8 cellular contexts compared by ENCODE assay signal in the genomic region with DNA sequence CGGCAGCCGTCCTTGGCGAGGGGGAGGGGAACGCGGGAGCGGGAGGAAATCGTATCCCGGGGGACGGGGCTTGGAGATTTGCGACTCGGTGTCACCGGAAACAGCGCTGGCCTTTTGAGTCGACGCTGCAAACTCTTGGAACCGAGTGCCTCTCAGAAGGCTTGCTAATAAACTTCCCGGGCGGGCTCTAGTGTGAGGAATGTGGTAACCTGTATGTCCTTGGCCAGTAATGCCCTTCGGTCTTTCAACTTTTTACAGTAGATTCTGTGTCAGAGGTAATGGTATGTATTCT.
DNase-seq lines count a peak whose midpoint lies in the region; ATAC-seq and TF ChIP-seq lines count a peak whose summit lies in the region.

No MANE protein-coding gene starts in this region.

- ATAC-seq in foreskin keratinocyte (peak; percentile 7), GM18868 (IDR thresholded peaks at IDR 0.05; ENCODE audit: unreplicated experiment) (no peak), HG02938 (IDR thresholded peaks at IDR 0.05; ENCODE audit: unreplicated experiment) (no peak)

- H3K9ac ChIP-seq in skeletal muscle tissue (ENCODE audit: low read depth in 1 of 3, low read length in 3 of 3), result peak overlapping the region; percentile 81 to 89 (median 88)

- H3K27ac ChIP-seq in foreskin keratinocyte (peak overlapping the region; percentile 53), skeletal muscle tissue (ENCODE audit: low read depth, low read length) (peak overlapping the region; percentile 97)

- H3K9me3 Mint-ChIP-seq in activated CD4-positive, alpha-beta T cell treated with anti-CD3 and anti-CD28 coated beads, Interleukin-2, amount 10 ng/mL, durations not matched to agents 7 days and 5 days, result no peaks in the 10 kb centered on the region

- H3K36me3 Mint-ChIP-seq in activated CD4-positive, alpha-beta T cell treated with anti-CD3 and anti-CD28 coated beads, Interleukin-2, amount 10 ng/mL, durations not matched to agents 7 days and 5 days (ENCODE audit: low read depth), result peaks cover 18% of the 10 kb centered on the region

- POLR2A ChIA-PET in activated CD4-positive, alpha-beta T cell treated with anti-CD3 and anti-CD28 coated beads, Interleukin-2, amount 10 ng/mL, durations not matched to agents 7 days and 5 days (lab: Charles Lee), result no interaction called here

- H3K4me1 Mint-ChIP-seq in activated CD4-positive, alpha-beta T cell treated with anti-CD3 and anti-CD28 coated beads, Interleukin-2, amount 10 ng/mL, durations not matched to agents 7 days and 5 days, result peaks cover 57% of the 10 kb centered on the region

- H3K9me3 ChIP-seq in skeletal muscle tissue (ENCODE audit: control insufficient read depth in 3 of 3, low read length in 3 of 3), result no peaks in the 10 kb centered on the region

- no peak for DNase-seq in activated CD4-positive, alpha-beta T cell treated with anti-CD3 and anti-CD28 coated beads, Interleukin-2, amount 10 ng/mL, durations not matched to agents 7 days and 5 days
- DNase-seq in activated CD4-positive, alpha-beta T cell treated with anti-CD3 and anti-CD28 coated beads for 1 hour, result no peak
- DNase-seq in SW 1271 (lab: John Stamatoyannopoulos, UW) (peak; percentile 90 to 97), foreskin keratinocyte (peak; percentile 54 to 73), NCI-H774 (lab: John Stamatoyannopoulos, UW) (no peak)

- H3K4me3 ChIP-seq in skeletal muscle tissue (ENCODE audit: low read length in 3 of 3), result peak overlapping the region; percentile 75 to 87 (median 82)

- H3K4me1 ChIP-seq in foreskin keratinocyte (peaks cover 10% of the 10 kb centered on the region), skeletal muscle tissue (ENCODE audit: control insufficient read depth in 3 of 3, insufficient read depth in 3 of 3, low read length in 3 of 3) (peaks cover 30 to 31% (median 30%) of the 10 kb centered on the region in 3 donors)

- H3K27me3 ChIP-seq in foreskin keratinocyte (no peaks in the 10 kb centered on the region), skeletal muscle tissue (ENCODE audit: control insufficient read depth in 3 of 3, insufficient read depth in 3 of 3, low read length in 3 of 3) (no peaks in the 10 kb centered on the region)

- H3K27me3 Mint-ChIP-seq in activated CD4-positive, alpha-beta T cell treated with anti-CD3 and anti-CD28 coated beads, Interleukin-2, amount 10 ng/mL, durations not matched to agents 7 days and 5 days, result no peaks in the 10 kb centered on the region

- peak; percentile 14 for TF ChIP-seq CTCF in foreskin keratinocyte (conservative IDR thresholded peaks at IDR 0.05)

- H3K27ac Mint-ChIP-seq in activated CD4-positive, alpha-beta T cell treated with anti-CD3 and anti-CD28 coated beads, Interleukin-2, amount 10 ng/mL, durations not matched to agents 7 days and 5 days, result peak overlapping the region; percentile 95

- CTCF ChIA-PET in activated CD4-positive, alpha-beta T cell treated with anti-CD3 and anti-CD28 coated beads, Interleukin-2, amount 10 ng/mL, durations not matched to agents 7 days and 5 days (lab: Charles Lee), result no interaction called here

- no peaks in the 10 kb centered on the region for H3K36me3 ChIP-seq in skeletal muscle tissue (ENCODE audit: control insufficient read depth in 3 of 3, insufficient read depth in 3 of 3, low read length in 3 of 3)

- peak overlapping the region; percentile 87 for H3K4me3 Mint-ChIP-seq in activated CD4-positive, alpha-beta T cell treated with anti-CD3 and anti-CD28 coated beads, Interleukin-2, amount 10 ng/mL, durations not matched to agents 7 days and 5 days

Comparison
In these comparisons a context has a peak if more than half of its experiments do, and no peak if none do; other contexts are left out.
1. DNase-seq: peak in SW 1271 (2 of 2) and foreskin keratinocyte (2 of 2); none in activated CD4-positive, alpha-beta T cell treated with anti-CD3 and anti-CD28 coated beads, Interleukin-2, amount 10 ng/mL, durations not matched to agents 7 days and 5 days (single experiment), activated CD4-positive, alpha-beta T cell treated with anti-CD3 and anti-CD28 coated beads for 1 hour (single experiment) and NCI-H774 (single experiment).